ENCODE assay signal across 27 cellular contexts in the genomic region with DNA sequence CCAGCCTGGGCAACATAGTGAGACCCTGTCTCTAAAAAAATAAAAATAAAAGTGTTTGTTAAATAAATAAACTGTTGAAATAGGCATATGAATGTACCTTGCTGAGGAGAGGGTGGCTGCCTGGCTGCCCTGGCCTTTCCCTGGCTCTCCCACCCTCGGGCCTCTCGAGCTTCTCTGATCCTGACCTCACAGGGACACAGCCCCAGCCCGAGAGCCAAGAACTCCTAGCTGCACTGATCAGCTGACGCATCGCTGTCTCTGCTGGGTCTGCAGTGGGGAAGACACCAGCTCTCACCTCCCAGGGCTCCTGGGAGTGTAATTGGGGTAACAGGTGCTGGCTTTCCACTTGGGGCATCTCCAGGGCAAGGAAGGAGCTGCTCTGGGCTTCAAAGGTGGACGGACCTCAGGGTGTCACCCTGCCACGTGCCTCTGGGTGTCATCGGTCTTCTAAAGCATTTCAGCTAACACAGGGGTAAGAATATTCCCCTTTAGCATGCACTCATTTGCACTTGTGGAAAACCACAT. TPM values are rescaled to one million over a fixed set of nuclear protein-coding genes. Genes with fewer than 3 reads are reported as not detected.
DNase-seq lines count a peak whose midpoint lies in the region; ATAC-seq and TF ChIP-seq lines count a peak whose summit lies in the region.
"Had no signal": no experiment of that assay in that cellular context is flagged by ENCODE, and none has a peak within 500 bp of the region (broad histone marks: within the 10 kb centered on the region; RNA-seq: fewer than 3 reads in every experiment).

No MANE protein-coding gene starts in this region.

- CTCF ChIA-PET in activated CD4-positive, alpha-beta memory T cell treated with anti-CD3 and anti-CD28 coated beads for 36 hours (lab: Charles Lee): interaction anchor here (0.9 kb wide), 1 partner anchor 44 kb away, joined by 3 read pairs; no protein-coding TSS in a partner anchor

- H3K27ac ChIP-seq in lower lobe of right lung (no peak overlapping the region), gastrocnemius medialis (peak overlapping the region; percentile 68 to 83 (median 80))
- H3K27ac ChIP-seq: ascending aorta; BLaER1 treated with 17β-estradiol and CSF1 and Interleukin-3, amounts not matched to agents 10 nM and 100 nM; RWPE1; skin epidermis; suprapubic skin had no signal

- H3K4me3 ChIP-seq in NT2/D1 (ENCODE audit: insufficient read length, low read depth): no peak overlapping the region
- H3K4me3 ChIP-seq in epithelial cell of proximal tubule (ENCODE audit: low read depth, low read length): no peak overlapping the region
- H3K4me3 ChIP-seq in lower lobe of right lung: no peak overlapping the region
- no peak overlapping the region for H3K4me3 ChIP-seq in gastrocnemius medialis
- H3K4me3 ChIP-seq: ascending aorta; BLaER1 treated with 17β-estradiol and CSF1 and Interleukin-3, amounts not matched to agents 10 nM and 100 nM; GM23338; skin epidermis; suprapubic skin had no signal

- no peak for TF ChIP-seq POLR2A in gastrocnemius medialis (IDR thresholded peaks at IDR 0.05)

- H3K27me3 ChIP-seq in NT2/D1 (ENCODE audit: insufficient read depth, insufficient read length) (no peaks in the 10 kb centered on the region), lower lobe of right lung (ENCODE audit: low read depth) (peaks cover 13% of the 10 kb centered on the region), gastrocnemius medialis (no peaks in the 10 kb centered on the region)
- H3K27me3 ChIP-seq: ascending aorta; BLaER1 treated with 17β-estradiol and CSF1 and Interleukin-3, amounts not matched to agents 10 nM and 100 nM had no signal

- peak overlapping the region; percentile 25 for H3K9ac ChIP-seq in NT2/D1 (ENCODE audit: insufficient read length, low read depth)
- H3K9ac ChIP-seq: BLaER1 treated with 17β-estradiol and CSF1 and Interleukin-3, amounts not matched to agents 10 nM and 100 nM had no signal

- H3K9me3 ChIP-seq in NT2/D1 (ENCODE audit: insufficient read depth, low read length) (no peaks in the 10 kb centered on the region), lower lobe of right lung (no peaks in the 10 kb centered on the region), gastrocnemius medialis (no peaks in the 10 kb centered on the region)
- H3K9me3 ChIP-seq: ascending aorta; BLaER1 treated with 17β-estradiol and CSF1 and Interleukin-3, amounts not matched to agents 10 nM and 100 nM; suprapubic skin had no signal

- no peak overlapping the region for H3K4me3 Mint-ChIP-seq in activated CD4-positive, alpha-beta memory T cell treated with anti-CD3 and anti-CD28 coated beads for 36 hours
- H3K4me3 Mint-ChIP-seq: activated B cell treated with CpG ODN at 0.5 μM for 24 hours; activated T-helper 17 cell treated with anti-CD3 and anti-CD28 coated beads, Interleukin-2, amount 50 U/mL, for 72 hours; GM23338; natural killer cell treated with Interleukin-12 subunit alpha and Interleukin-12 subunit beta and Interleukin-15 and Interleukin-18, amount 100 ng/mL, for 72 hours had no signal

- ATAC-seq in lower lobe of right lung (no peak), gastrocnemius medialis (no peak), HG02610 (IDR thresholded peaks at IDR 0.05; ENCODE audit: unreplicated experiment) (no peak), HG02623 (IDR thresholded peaks at IDR 0.05; ENCODE audit: unreplicated experiment) (no peak)
- ATAC-seq: activated naive CD4-positive, alpha-beta T cell treated with anti-CD3 and anti-CD28 coated beads, Interleukin-2, amount 50 U/mL, for 72 hours; activated T-helper 17 cell treated with anti-CD3 and anti-CD28 coated beads, Interleukin-2, amount 50 U/mL, for 72 hours; natural killer cell treated with Interleukin-12 subunit alpha and Interleukin-12 subunit beta and Interleukin-15 and Interleukin-18, amount 100 ng/mL, for 72 hours; SK-N-SH treated with all-trans-retinoic acid at 6 μM for 48 hours had no signal

- no peaks in the 10 kb centered on the region for H3K36me3 Mint-ChIP-seq in activated CD4-positive, alpha-beta memory T cell treated with anti-CD3 and anti-CD28 coated beads for 36 hours
- H3K36me3 Mint-ChIP-seq: activated naive CD4-positive, alpha-beta T cell treated with anti-CD3 and anti-CD28 coated beads, Interleukin-2, amount 50 U/mL, for 72 hours; natural killer cell treated with Interleukin-12 subunit alpha and Interleukin-12 subunit beta and Interleukin-15 and Interleukin-18, amount 100 ng/mL, for 72 hours had no signal

- H3K9me3 Mint-ChIP-seq in activated CD4-positive, alpha-beta memory T cell treated with anti-CD3 and anti-CD28 coated beads for 36 hours: no peaks in the 10 kb centered on the region
- H3K9me3 Mint-ChIP-seq: activated B cell treated with CpG ODN at 0.5 μM for 24 hours; activated naive CD4-positive, alpha-beta T cell treated with anti-CD3 and anti-CD28 coated beads, Interleukin-2, amount 50 U/mL, for 72 hours; activated T-helper 17 cell treated with anti-CD3 and anti-CD28 coated beads, Interleukin-2, amount 50 U/mL, for 72 hours; GM23338; natural killer cell treated with Interleukin-12 subunit alpha and Interleukin-12 subunit beta and Interleukin-15 and Interleukin-18, amount 100 ng/mL, for 72 hours had no signal

- no peaks in the 10 kb centered on the region for H3K4me1 Mint-ChIP-seq in activated CD4-positive, alpha-beta memory T cell treated with anti-CD3 and anti-CD28 coated beads for 36 hours (ENCODE audit: low read depth)
- H3K4me1 Mint-ChIP-seq: activated B cell treated with CpG ODN at 0.5 μM for 24 hours; activated T-helper 17 cell treated with anti-CD3 and anti-CD28 coated beads, Interleukin-2, amount 50 U/mL, for 72 hours had no signal

- H3K27ac Mint-ChIP-seq in activated CD4-positive, alpha-beta memory T cell treated with anti-CD3 and anti-CD28 coated beads for 36 hours: no peak overlapping the region
- H3K27ac Mint-ChIP-seq: activated B cell treated with CpG ODN at 0.5 μM for 24 hours; activated naive CD4-positive, alpha-beta T cell treated with anti-CD3 and anti-CD28 coated beads, Interleukin-2, amount 50 U/mL, for 72 hours; activated T-helper 17 cell treated with anti-CD3 and anti-CD28 coated beads, Interleukin-2, amount 50 U/mL, for 72 hours; GM23338; natural killer cell treated with Interleukin-12 subunit alpha and Interleukin-12 subunit beta and Interleukin-15 and Interleukin-18, amount 100 ng/mL, for 72 hours had no signal

- peaks cover 12% of the 10 kb centered on the region for H3K27me3 Mint-ChIP-seq in activated CD4-positive, alpha-beta memory T cell treated with anti-CD3 and anti-CD28 coated beads for 36 hours

- TF ChIP-seq CTCF in epithelial cell of proximal tubule (conservative IDR thresholded peaks at IDR 0.05; ENCODE audit: low read depth, low read length): peak; percentile 3
- no peak for TF ChIP-seq CTCF in lower lobe of right lung (IDR thresholded peaks at IDR 0.05)
- no peak for TF ChIP-seq CTCF in gastrocnemius medialis (IDR thresholded peaks at IDR 0.05 in 4 of 5, conservative IDR thresholded peaks at IDR 0.05 in 1 of 5)

- POLR2A ChIA-PET in activated CD4-positive, alpha-beta memory T cell treated with anti-CD3 and anti-CD28 coated beads for 36 hours (lab: Charles Lee): no interaction called here

- peaks cover 8% of the 10 kb centered on the region for H3K36me3 ChIP-seq in NT2/D1 (ENCODE audit: insufficient read depth, insufficient read length, low read length)
- no peaks in the 10 kb centered on the region for H3K36me3 ChIP-seq in lower lobe of right lung
- no peaks in the 10 kb centered on the region for H3K36me3 ChIP-seq in gastrocnemius medialis
- H3K36me3 ChIP-seq: ascending aorta; BLaER1 treated with 17β-estradiol and CSF1 and Interleukin-3, amounts not matched to agents 10 nM and 100 nM; suprapubic skin had no signal

- in situ Hi-C loops in gastrocnemius medialis (cut with MboI; ENCODE audit: low sequenced_read_pairs in 4 of 4): no loop called here

- intact Hi-C loops in lower lobe of right lung (cut with DNase I): no loop called here
- intact Hi-C loops in gastrocnemius medialis (cut with DNase I; ENCODE audit: low total_unique reads): no loop called here
- intact Hi-C loops in activated CD4-positive, alpha-beta memory T cell treated with anti-CD3 and anti-CD28 coated beads for 36 hours (cut with micrococcal nuclease): no loop called here

- peaks cover 7% of the 10 kb centered on the region for H3K4me1 ChIP-seq in NT2/D1 (ENCODE audit: insufficient read depth, insufficient read length)
- H3K4me1 ChIP-seq in lower lobe of right lung: no peaks in the 10 kb centered on the region
- H3K4me1 ChIP-seq in gastrocnemius medialis: peaks cover 0 to 20% of the 10 kb centered on the region in 2 donors
- H3K4me1 ChIP-seq: ascending aorta, suprapubic skin had no signal

- no peak for DNase-seq in NT2/D1 (ENCODE audit: low read depth, low spot score)
- DNase-seq in epithelial cell of proximal tubule (ENCODE audit: low read depth): no peak
- peak; percentile 9 for DNase-seq in lower lobe of right lung
- no peak for DNase-seq in gastrocnemius medialis
- DNase-seq in activated CD4-positive, alpha-beta memory T cell treated with anti-CD3 and anti-CD28 coated beads for 36 hours: no peak
- DNase-seq: activated B cell treated with CpG ODN at 0.5 μM for 24 hours; activated CD4-positive, alpha-beta T cell treated with anti-CD3 and anti-CD28 coated beads, Interleukin-2, amount 50 U/mL, for 4 hours; activated CD8-positive, alpha-beta memory T cell treated with anti-CD3 and anti-CD28 coated beads, Interleukin-2, amount 50 U/mL, for 4 hours; caudate nucleus; COR-L47; Kasumi-1; NCI-H1048; NCI-H187 treated with DMSO at 0.1 percent for 48 hours; NCI-H524 treated with DMSO at 0.1 percent for 48 hours; T-helper 9 cell had no signal

RNA-seq across cellular contexts. Expression of a gene that starts 6.9 kb away (rescaled TPM):
- total RNA-seq in epithelial cell of proximal tubule: 2.6 and 4.0 TPM in 2 replicates
- 0.65 TPM for total RNA-seq in lower lobe of right lung
- total RNA-seq in gastrocnemius medialis: 10 to 100 TPM in 1 of 4 donors, 1 to 10 TPM in 3; 3.6 to 10.7 (median 4.1) TPM
- not detected for total RNA-seq in activated CD4-positive, alpha-beta memory T cell treated with anti-CD3 and anti-CD28 coated beads for 36 hours
- total RNA-seq: activated B cell treated with CpG ODN at 0.5 μM for 24 hours; activated T-helper 17 cell treated with anti-CD3 and anti-CD28 coated beads, Interleukin-2, amount 50 U/mL, for 72 hours had no signal

RNA-seq across cellular contexts. Expression of a gene that starts 49.8 kb away (rescaled TPM):
- total RNA-seq in epithelial cell of proximal tubule: 35.4 and 52.0 TPM in 2 replicates
- total RNA-seq in lower lobe of right lung: 32.0 TPM
- 100 to 1,000 TPM in 3 of 4 donors, 10 to 100 TPM in 1; 87.9 to 170 (median 128) TPM for total RNA-seq in gastrocnemius medialis
- total RNA-seq in activated CD4-positive, alpha-beta memory T cell treated with anti-CD3 and anti-CD28 coated beads for 36 hours: 10 to 100 TPM; 13.3 to 14.1 TPM

RNA-seq across cellular contexts. Expression of a gene that starts 59.6 kb away (rescaled TPM):
- total RNA-seq in epithelial cell of proximal tubule (84.8 and 112 TPM in 2 replicates), lower lobe of right lung (86.3 TPM), gastrocnemius medialis (100 to 1,000 TPM; 108 to 180 (median 157) TPM)
- total RNA-seq in activated CD4-positive, alpha-beta memory T cell treated with anti-CD3 and anti-CD28 coated beads for 36 hours: 100 to 1,000 TPM; 154 to 155 TPM
